In genomic region chr10:101784558-101784957, GRCh38 we compare ENCODE assay signal across 14 cellular contexts. TPM values are rescaled to one million over a fixed set of nuclear protein-coding genes. Genes with fewer than 3 reads are reported as not detected.
DNase-seq lines count a peak whose midpoint lies in the region; ATAC-seq and TF ChIP-seq lines count a peak whose summit lies in the region.
"Had no signal": no experiment of that assay in that cellular context is flagged by ENCODE, and none has a peak within 500 bp of the region (broad histone marks: within the 10 kb centered on the region; RNA-seq: fewer than 3 reads in every experiment).

No MANE protein-coding gene starts in this region.

- POLR2A ChIA-PET in PC-9 (lab: Charles Lee; ENCODE audit: unreplicated experiment): no interaction called here

- no peak for ATAC-seq in activated T-cell treated with anti-CD3 and anti-CD28 coated beads, Interleukin-2, amount 50 U/mL, for 4 hours
- ATAC-seq in SK-N-SH treated with all-trans-retinoic acid at 6 μM for 48 hours: no peak

- peaks cover 25% of the 10 kb centered on the region for H3F3A ChIP-seq in PC-9 (ENCODE audit: insufficient read depth, low read depth)
- H3F3A ChIP-seq in smooth muscle cell (ENCODE audit: low read depth): peaks cover 39% of the 10 kb centered on the region

- WGBS in smooth muscle cell (ENCODE audit: low lambda C conversion rate): 95% methylated on average over 2 of the region's 2 CpGs

- H3K79me2 ChIP-seq in PC-9 (ENCODE audit: low read depth): peaks cover 10% of the 10 kb centered on the region; the same call in 1 of the 2 replicates
- H3K79me2 ChIP-seq in smooth muscle cell (ENCODE audit: low read depth): no peaks in the 10 kb centered on the region

- H3K4me1 Mint-ChIP-seq in activated T-cell treated with anti-CD3 and anti-CD28 coated beads, Interleukin-2, amount 50 U/mL, for 4 hours (ENCODE audit: low read depth): peaks cover 46% of the 10 kb centered on the region

- H3K4me1 ChIP-seq in PC-9 (replicated peaks; ENCODE audit: insufficient read depth): peaks cover 11% of the 10 kb centered on the region; the same call in 1 of the 2 replicates
- H3K4me1 ChIP-seq in effector memory CD4-positive, alpha-beta T cell (ENCODE audit: control insufficient read depth, insufficient read depth, low read length, poor library complexity, severe bottlenecking): peaks cover 37% of the 10 kb centered on the region
- peaks cover 15% of the 10 kb centered on the region for H3K4me1 ChIP-seq in smooth muscle cell (ENCODE audit: low read depth)

- H3K36me3 ChIP-seq in PC-9 (ENCODE audit: low read depth): no peaks in the 10 kb centered on the region
- H3K36me3 ChIP-seq in effector memory CD4-positive, alpha-beta T cell (ENCODE audit: control insufficient read depth, insufficient read depth, low read length): peaks cover 37% of the 10 kb centered on the region
- H3K36me3 ChIP-seq in smooth muscle cell (ENCODE audit: low read depth): peaks cover 5% of the 10 kb centered on the region

- H3K9me3 ChIP-seq in PC-9 (ENCODE audit: insufficient read depth, low read depth) (no peaks in the 10 kb centered on the region), smooth muscle cell (replicated peaks; ENCODE audit: low read depth) (no peaks in the 10 kb centered on the region)
- H3K9me3 ChIP-seq in effector memory CD4-positive, alpha-beta T cell (ENCODE audit: control insufficient read depth, low read length): no peaks in the 10 kb centered on the region
- H3K9me3 ChIP-seq: adrenal gland, transverse colon had no signal

- H3K4me2 ChIP-seq in PC-9: peak overlapping the region; percentile 79
- H3K4me2 ChIP-seq in smooth muscle cell: peak overlapping the region; percentile 92

- H3K36me3 Mint-ChIP-seq in activated T-cell treated with anti-CD3 and anti-CD28 coated beads, Interleukin-2, amount 50 U/mL, for 4 hours (ENCODE audit: insufficient read depth): peaks cover 30% of the 10 kb centered on the region

- H4K20me1 ChIP-seq in PC-9 (ENCODE audit: insufficient read depth) (peaks cover 3% of the 10 kb centered on the region; the same call in 1 of the 2 replicates), smooth muscle cell (ENCODE audit: low read depth) (peaks cover 46% of the 10 kb centered on the region)

- no peaks in the 10 kb centered on the region for H3K27me3 Mint-ChIP-seq in activated T-cell treated with anti-CD3 and anti-CD28 coated beads, Interleukin-2, amount 50 U/mL, for 4 hours (ENCODE audit: low read depth)

- H2AFZ ChIP-seq in PC-9: no peak overlapping the region
- H2AFZ ChIP-seq in smooth muscle cell (ENCODE audit: low read depth): no peak overlapping the region

- intact Hi-C loops in PC-9 (cut with micrococcal nuclease; ENCODE audit: unreplicated experiment): loop anchor here (10.0 kb wide), 1 partner anchor 330 kb away; no protein-coding TSS in a partner anchor

- no peaks in the 10 kb centered on the region for H3K9me2 ChIP-seq in PC-9 (ENCODE audit: insufficient read depth)

- CTCF ChIA-PET in PC-9 (lab: Charles Lee): interaction anchor here (0.9 to 1.0 kb wide), 2 partner anchors 225 to 492 kb away, joined by 4 read pairs; no protein-coding TSS in a partner anchor

- BruUV-seq in PC-9 (replicated peaks; lab: Mats Ljungman, UMichigan): no TSS peak

- H3K9ac ChIP-seq in smooth muscle cell (ENCODE audit: low read depth): no peak overlapping the region

- peak overlapping the region; percentile 99 for H3K4me3 Mint-ChIP-seq in activated T-cell treated with anti-CD3 and anti-CD28 coated beads, Interleukin-2, amount 50 U/mL, for 4 hours

- H3K27ac ChIP-seq in PC-9: no peak overlapping the region
- peak overlapping the region; percentile 34 for H3K27ac ChIP-seq in effector memory CD4-positive, alpha-beta T cell (ENCODE audit: insufficient read depth, low read length, poor library complexity, severe bottlenecking)
- peak overlapping the region; percentile 56 for H3K27ac ChIP-seq in smooth muscle cell (ENCODE audit: low read depth)

- H3K4me3 ChIP-seq in PC-9: no peak overlapping the region
- H3K4me3 ChIP-seq in effector memory CD4-positive, alpha-beta T cell (ENCODE audit: insufficient read depth, low read depth, low read length, poor library complexity, severe bottlenecking): no peak overlapping the region
- H3K4me3 ChIP-seq in smooth muscle cell: no peak overlapping the region

- no peak for DNase-seq in activated T-cell treated with anti-CD3 and anti-CD28 coated beads, Interleukin-2, amount 50 U/mL, for 4 hours
- no peak for DNase-seq in activated T-cell treated with anti-CD3 and anti-CD28 coated beads, Interleukin-2, amount 50 U/mL, for 1 hour
- DNase-seq in PC-9: no peak
- DNase-seq in effector memory CD4-positive, alpha-beta T cell: no peak
- no peak for DNase-seq in smooth muscle cell (lab: John Stamatoyannopoulos, UW; ENCODE audit: unreplicated experiment)
- DNase-seq in NOMO-1 treated with DMSO at 0.1 percent for 48 hours (lab: John Stamatoyannopoulos, UW; ENCODE audit: unreplicated experiment): no peak
- DNase-seq in NCI-H774 (lab: John Stamatoyannopoulos, UW): no peak
- DNase-seq: activated CD4-positive, alpha-beta T cell treated with anti-CD3 and anti-CD28 coated beads, Interleukin-2, amount 50 U/mL, for 48 hours; cortex of kidney; NCI-H446; transverse colon had no signal

- H3K27me3 ChIP-seq in PC-9 (ENCODE audit: insufficient read depth, low read depth) (no peaks in the 10 kb centered on the region), smooth muscle cell (ENCODE audit: low read depth) (peaks cover 3% of the 10 kb centered on the region)
- H3K27me3 ChIP-seq in effector memory CD4-positive, alpha-beta T cell (replicated peaks; ENCODE audit: control insufficient read depth, insufficient read depth, low read length, poor library complexity, severe bottlenecking): no peaks in the 10 kb centered on the region
- H3K27me3 ChIP-seq: adrenal gland had no signal

- TF ChIP-seq CTCF in PC-9 (conservative IDR thresholded peaks at IDR 0.05): no peak
- no peak for TF ChIP-seq CTCF in smooth muscle cell (IDR thresholded peaks at IDR 0.05; ENCODE audit: borderline replicate concordance, insufficient read depth, poor library complexity, severe bottlenecking)

- no peaks in the 10 kb centered on the region for H3K9me3 Mint-ChIP-seq in activated T-cell treated with anti-CD3 and anti-CD28 coated beads, Interleukin-2, amount 50 U/mL, for 4 hours

TF ChIP-seq in SK-N-SH treated with all-trans-retinoic acid at 6 μM for 48 hours, 23 proteins besides CTCF, POLR2A, EP300 and RAD21:
- TF ChIP-seq GLIS3 (CRISPR knock-in tag; IDR thresholded peaks at IDR 0.05) (no peak), SNAI2 (CRISPR knock-in tag; IDR thresholded peaks at IDR 0.05) (no peak), CSDC2 (CRISPR knock-in tag; IDR thresholded peaks at IDR 0.05) (no peak), ARNTL (CRISPR knock-in tag; IDR thresholded peaks at IDR 0.05; ENCODE audit: borderline replicate concordance, low read depth) (no peak), CSRNP3 (CRISPR knock-in tag; IDR thresholded peaks at IDR 0.05) (no peak), CREB5 (CRISPR knock-in tag; IDR thresholded peaks at IDR 0.05; ENCODE audit: low read depth) (no peak)

RNA-seq across cellular contexts. Expression of gene NPM3, which starts 1.3 kb away (rescaled TPM):
- total RNA-seq in activated T-cell treated with anti-CD3 and anti-CD28 coated beads, Interleukin-2, amount 50 U/mL, for 4 hours: 100 to 1,000 TPM; 213 to 285 (median 265) TPM
- total RNA-seq in PC-9 (2021) (36.1 and 43.6 TPM in 2 replicates), smooth muscle cell (65.0 and 82.0 TPM in 2 replicates)
- polyA plus RNA-seq in smooth muscle cell: 10.2 and 10.5 TPM in 2 replicates

RNA-seq across cellular contexts. Expression of gene FGF8, which starts 8.6 kb away (rescaled TPM):
- under 1 TPM in 1 of 3 donors, not detected in 2; 0.24 TPM for total RNA-seq in activated T-cell treated with anti-CD3 and anti-CD28 coated beads, Interleukin-2, amount 50 U/mL, for 4 hours
- total RNA-seq in PC-9 (2021) (not detected in 2 replicates), smooth muscle cell (not detected in 2 replicates)
- not detected in 2 replicates for polyA plus RNA-seq in smooth muscle cell
- total RNA-seq: adrenal gland, lower leg skin, transverse colon had no signal
- polyA plus RNA-seq: adrenal gland had no signal

RNA-seq across cellular contexts. Expression of gene OGA, which starts 33.7 kb away (rescaled TPM):
- 10 to 100 TPM; 52.0 to 72.2 (median 64.5) TPM for total RNA-seq in activated T-cell treated with anti-CD3 and anti-CD28 coated beads, Interleukin-2, amount 50 U/mL, for 4 hours
- total RNA-seq in PC-9 (2021): 79.8 and 82.0 TPM in 2 replicates
- total RNA-seq in smooth muscle cell: 98.6 and 135 TPM in 2 replicates
- polyA plus RNA-seq in smooth muscle cell: 54.8 and 78.5 TPM in 2 replicates

RNA-seq across cellular contexts. Expression of gene KCNIP2, which starts 59.0 kb away (rescaled TPM):
- under 1 TPM; 0.23 to 0.63 (median 0.37) TPM for total RNA-seq in activated T-cell treated with anti-CD3 and anti-CD28 coated beads, Interleukin-2, amount 50 U/mL, for 4 hours
- 4.0 and 5.1 TPM in 2 replicates for total RNA-seq in PC-9 (2021)
- 1.3 and 3.9 TPM in 2 replicates for total RNA-seq in smooth muscle cell
- polyA plus RNA-seq in smooth muscle cell: 0.70 and 0.87 TPM in 2 replicates
